ENCODE assay signal across 10 cellular contexts in the genomic region with DNA sequence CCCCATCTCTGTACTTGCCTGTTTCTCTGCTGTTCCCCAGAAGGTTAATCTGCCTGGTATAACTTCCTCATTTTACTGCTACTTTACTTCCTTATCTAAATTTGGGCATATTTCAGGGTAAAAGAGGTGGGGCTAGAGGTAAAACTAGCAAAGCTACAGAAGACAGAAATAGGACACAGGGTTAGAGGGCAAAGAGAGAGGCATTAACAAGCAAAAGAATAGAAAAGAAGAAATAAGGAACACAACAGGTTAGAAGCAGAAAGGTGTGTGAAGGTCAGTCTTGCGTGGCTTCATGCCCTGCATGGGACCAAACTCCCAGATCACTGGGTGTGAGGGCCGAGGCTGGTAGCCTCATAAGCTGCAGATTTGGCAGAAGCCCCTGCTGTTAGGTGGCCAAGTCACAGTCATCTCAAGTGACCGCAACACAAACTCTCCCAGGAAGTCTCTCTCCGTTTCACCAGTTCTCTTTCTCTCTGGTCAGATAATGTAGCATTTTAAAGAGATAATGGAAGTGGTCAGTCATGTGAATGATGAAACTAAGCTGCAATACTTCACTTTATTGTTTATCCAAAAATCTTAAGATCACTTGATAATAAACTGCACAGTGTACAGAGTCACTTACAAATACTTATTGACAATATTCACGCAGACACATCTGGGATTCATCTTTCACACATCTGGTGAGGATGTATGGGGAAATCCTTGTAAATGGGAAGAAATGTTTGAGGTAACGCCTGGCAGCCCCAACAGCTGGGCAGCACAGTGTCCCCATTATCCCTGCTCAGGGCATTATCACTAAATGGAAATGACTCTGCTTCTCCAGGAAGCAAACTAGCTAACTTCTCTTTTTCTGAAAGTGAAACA. TPM values are rescaled to one million over a fixed set of nuclear protein-coding genes. Genes with fewer than 3 reads are reported as not detected.
A peak's percentile ranks its signal among the peaks of the same experiment; 100 is the strongest.
DNase-seq lines count a peak whose midpoint lies in the region; ATAC-seq and TF ChIP-seq lines count a peak whose summit lies in the region.
"Had no signal": no experiment of that assay in that cellular context is flagged by ENCODE, and none has a peak within 500 bp of the region (broad histone marks: within the 10 kb centered on the region; RNA-seq: fewer than 3 reads in every experiment).

No MANE protein-coding gene starts in this region.

- no peaks in the 10 kb centered on the region for H3K9me3 ChIP-seq in colonic mucosa
- H3K9me3 ChIP-seq in Caco-2, result no peaks in the 10 kb centered on the region
- H3K9me3 ChIP-seq: SJSA1 had no signal

- no peak for TF ChIP-seq CTCF in colonic mucosa (IDR thresholded peaks at IDR 0.05)
- TF ChIP-seq CTCF in Caco-2 (IDR thresholded peaks at IDR 0.05; ENCODE audit: insufficient read depth in 1 of 2, low read depth in 1 of 2, low read length in 1 of 2, severe bottlenecking in 1 of 2, unreplicated experiment in 1 of 2), result no peak

- no peak overlapping the region for H3K4me3 ChIP-seq in colonic mucosa
- no peak overlapping the region for H3K4me3 ChIP-seq in Caco-2 (ENCODE audit: low read depth, low read length)
- H3K4me3 ChIP-seq: SJSA1, skin epidermis had no signal

- ATAC-seq in GM21360 (IDR thresholded peaks at IDR 0.05; ENCODE audit: unreplicated experiment) (peak; percentile 49), HG03521 (IDR thresholded peaks at IDR 0.05; ENCODE audit: unreplicated experiment) (peak; percentile 38)

- H3K36me3 ChIP-seq in colonic mucosa (no peaks in the 10 kb centered on the region), Caco-2 (ENCODE audit: control insufficient read depth, insufficient read depth, low read length) (no peaks in the 10 kb centered on the region)
- H3K36me3 ChIP-seq: SJSA1 had no signal

- intact Hi-C loops in colonic mucosa (cut with DNase I) (no loop called here), Caco-2 (cut with micrococcal nuclease; ENCODE audit: unreplicated experiment) (no loop called here)

- H3K27me3 Mint-ChIP-seq in immature natural killer cell (ENCODE audit: low read depth in 3 of 3) (peaks cover 0 to 4% (median 2%) of the 10 kb centered on the region in 3 donors), Caco-2 (ENCODE audit: insufficient read depth, unreplicated experiment) (no peaks in the 10 kb centered on the region)

- H3K36me3 Mint-ChIP-seq in immature natural killer cell (peaks cover 0 to 4% (median under 1%) of the 10 kb centered on the region in 3 donors), Caco-2 (ENCODE audit: insufficient read depth, unreplicated experiment) (no peaks in the 10 kb centered on the region)

- H3K4me1 ChIP-seq in colonic mucosa, result no peaks in the 10 kb centered on the region
- H3K4me1 ChIP-seq in Caco-2, result no peaks in the 10 kb centered on the region
- H3K4me1 ChIP-seq: SJSA1 had no signal

- DNase-seq in GDM1 (lab: John Stamatoyannopoulos, UW) (peak; percentile 39), colonic mucosa (no peak), immature natural killer cell (no peak), AG08396 (ENCODE audit: low spot score) (no peak), Caco-2 (no peak)
- DNase-seq in activated naive CD4-positive, alpha-beta T cell (lab: John Stamatoyannopoulos, UW), result no peak

- H3K27ac Mint-ChIP-seq in immature natural killer cell, result peak overlapping the region in 1 of 6 donors; percentile 3
- H3K27ac Mint-ChIP-seq in Caco-2 (ENCODE audit: unreplicated experiment), result no peak overlapping the region

- H3K9ac ChIP-seq in colonic mucosa (ENCODE audit: low read depth in 2 of 2, low read length in 2 of 2), result no peak overlapping the region

- H3K27ac ChIP-seq in colonic mucosa, result peak overlapping the region; percentile 1
- H3K27ac ChIP-seq: SJSA1 had no signal

- no TSS peak for BruUV-seq in Caco-2 (replicated peaks; lab: Mats Ljungman, UMichigan)

- H3K9me3 Mint-ChIP-seq in immature natural killer cell, result peaks cover under 1 to 7% (median 4%) of the 10 kb centered on the region in 6 donors
- peaks cover 12% of the 10 kb centered on the region for H3K9me3 Mint-ChIP-seq in Caco-2 (ENCODE audit: unreplicated experiment)

- no peaks in the 10 kb centered on the region for H3K27me3 ChIP-seq in colonic mucosa
- H3K27me3 ChIP-seq in Caco-2 (replicated peaks; ENCODE audit: control insufficient read depth, insufficient read depth, low read length), result no peaks in the 10 kb centered on the region
- H3K27me3 ChIP-seq: SJSA1 had no signal

- CTCF ChIA-PET in Caco-2 (lab: Charles Lee), result no interaction called here

- H3K4me3 Mint-ChIP-seq in immature natural killer cell (no peak overlapping the region), Caco-2 (ENCODE audit: unreplicated experiment) (no peak overlapping the region)

- H3K4me1 Mint-ChIP-seq in immature natural killer cell (no peaks in the 10 kb centered on the region), Caco-2 (ENCODE audit: low read depth, unreplicated experiment) (peaks cover 6% of the 10 kb centered on the region)

- POLR2A ChIA-PET in Caco-2 (lab: Charles Lee), result no interaction called here

RNA-seq across cellular contexts. Expression of gene TMEM154, which starts 16.4 kb away (rescaled TPM):
- total RNA-seq in colonic mucosa (1 to 10 TPM; 1.5 to 3.5 TPM), Caco-2 (2022) (2.6 and 4.6 TPM in 2 replicates)
- 1 to 10 TPM; 3.4 to 9.9 (median 5.0) TPM for polyA plus RNA-seq in immature natural killer cell
